11 cellular contexts compared by ENCODE assay signal in the genomic region with DNA sequence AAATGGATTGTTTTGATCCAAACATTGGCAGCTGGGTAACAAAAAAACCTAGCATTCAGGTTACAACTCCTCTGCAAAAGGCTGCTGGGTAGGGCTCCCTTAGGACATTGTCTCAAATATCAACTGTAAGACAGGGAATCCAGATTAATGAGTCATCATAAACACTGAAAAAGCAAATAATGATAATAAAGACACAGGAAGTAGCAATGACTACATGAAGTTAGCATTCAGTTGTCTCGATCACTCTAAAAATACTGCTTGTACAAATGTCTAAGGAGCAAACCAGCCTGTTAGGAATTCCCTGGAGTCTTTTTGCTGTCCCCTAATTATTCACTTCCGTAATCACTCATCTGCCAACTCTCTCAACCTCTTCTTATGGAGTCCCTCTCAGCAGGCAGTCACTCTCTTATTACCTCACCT.
DNase-seq lines count a peak whose midpoint lies in the region; ATAC-seq, FAIRE-seq and TF ChIP-seq lines count a peak whose summit lies in the region.
"Had no signal": no experiment of that assay in that cellular context is flagged by ENCODE, and none has a peak within 500 bp of the region (broad histone marks: within the 10 kb centered on the region; RNA-seq: fewer than 3 reads in every experiment).

No MANE protein-coding gene starts in this region.

- DNase-seq in NCI-H345 (lab: John Stamatoyannopoulos, UW) (peak; percentile 25), NCI-H345 treated with DMSO at 0.1 percent for 48 hours (lab: John Stamatoyannopoulos, UW; ENCODE audit: unreplicated experiment) (no peak), NCI-H748 (lab: John Stamatoyannopoulos, UW; ENCODE audit: unreplicated experiment) (peak; percentile 88), fibroblast of lung (ENCODE audit: low read depth in 2 of 2) (peak; percentile 53 to 68), urothelium cell line (ENCODE audit: low spot score) (peak; percentile 30), cardiac septum (ENCODE audit: low spot score) (no peak)
- DNase-seq in NK-92 treated with Interleukin-12 subunit alpha and Interleukin-12 subunit beta, amount 100 ng/mL, for 24 hours (lab: John Stamatoyannopoulos, UW), result no peak
- DNase-seq: activated CD4-positive, alpha-beta T cell treated with anti-CD3 and anti-CD28 coated beads for 36 hours; body of pancreas had no signal

- no peak for FAIRE-seq in urothelium cell line (lab: Jason Lieb, UNC)

- H4K20me1 ChIP-seq in fibroblast of lung (ENCODE audit: control insufficient read depth, extremely low read depth, insufficient read depth, low read length), result no peaks in the 10 kb centered on the region

- peak overlapping the region; percentile 44 for H3K4me2 ChIP-seq in fibroblast of lung (ENCODE audit: extremely low read depth, insufficient read depth, low read length)

- no peak for TF ChIP-seq CTCF in fibroblast of lung (conservative IDR thresholded peaks at IDR 0.05 in 1 of 2, IDR thresholded peaks at IDR 0.05 in 1 of 2; ENCODE audit: low read depth in 1 of 2, low read length in 2 of 2)

- H3K27me3 ChIP-seq in fibroblast of lung (ENCODE audit: control insufficient read depth, insufficient read depth, low read length), result no peaks in the 10 kb centered on the region
- H3K27me3 ChIP-seq: body of pancreas had no signal

- H3K36me3 ChIP-seq in fibroblast of lung (ENCODE audit: control insufficient read depth, insufficient read depth, low read length), result no peaks in the 10 kb centered on the region
- H3K36me3 ChIP-seq: tibial nerve had no signal

- H3K9me3 ChIP-seq in fibroblast of lung (ENCODE audit: control insufficient read depth, insufficient read depth, low read depth, low read length), result no peaks in the 10 kb centered on the region
- H3K9me3 ChIP-seq: body of pancreas, tibial nerve had no signal

- no peaks in the 10 kb centered on the region for H3K79me2 ChIP-seq in fibroblast of lung (ENCODE audit: control insufficient read depth, insufficient read depth, low read length)

- peak overlapping the region; percentile 7 for H3K9ac ChIP-seq in fibroblast of lung (ENCODE audit: insufficient read depth, low read length)

- H2AFZ ChIP-seq in fibroblast of lung (ENCODE audit: low read length), result no peak overlapping the region

- intact Hi-C loops in cardiac septum (cut with DNase I), result no loop called here

- ATAC-seq in GM18907 (IDR thresholded peaks at IDR 0.05; ENCODE audit: unreplicated experiment), result no peak
- ATAC-seq: activated CD4-positive, alpha-beta T cell treated with anti-CD3 and anti-CD28 coated beads for 36 hours; body of pancreas had no signal

- no peak overlapping the region for H3K4me3 ChIP-seq in fibroblast of lung (replicated peaks in 1 of 4; ENCODE audit: control extremely low read depth in 1 of 4, insufficient read depth in 1 of 4, low read depth in 3 of 4, low read length in 4 of 4)
- H3K4me3 ChIP-seq: body of pancreas, tibial nerve had no signal

- no peak overlapping the region for H3K27ac ChIP-seq in fibroblast of lung (ENCODE audit: insufficient read depth, low read length)
- H3K27ac ChIP-seq: body of pancreas, tibial nerve had no signal

- no peaks in the 10 kb centered on the region for H3K4me1 ChIP-seq in fibroblast of lung (ENCODE audit: control insufficient read depth, extremely low read depth, insufficient read depth, low read length)
- H3K4me1 ChIP-seq: tibial nerve had no signal

Comparison
In these comparisons a context has a peak if more than half of its experiments do, and no peak if none do; other contexts are left out.
1. DNase-seq: peak in NCI-H345 (single experiment), NCI-H748 (single experiment), fibroblast of lung (2 of 2) and urothelium cell line (single experiment); none in NCI-H345 treated with DMSO at 0.1 percent for 48 hours (single experiment), cardiac septum (single experiment) and NK-92 treated with Interleukin-12 subunit alpha and Interleukin-12 subunit beta, amount 100 ng/mL, for 24 hours (single experiment).